ENCODE assay signal across 8 cellular contexts in genomic region chr4:75673027-75673958, GRCh38.
DNase-seq lines count a peak whose midpoint lies in the region; ATAC-seq lines count a peak whose summit lies in the region.

Gene G3BP2, minus strand, starts transcription at chr4:75673411. Its CDS starts 11,386 bp downstream, at chr4:75662025.

- ATAC-seq in GM19372 (IDR thresholded peaks at IDR 0.05; ENCODE audit: low read depth, unreplicated experiment) (peak; percentile 92), HG03558 (IDR thresholded peaks at IDR 0.05; ENCODE audit: extremely low read depth, unreplicated experiment) (peak; percentile 80)

- DNase-seq in C1 segment of cervical spinal cord (lab: John Stamatoyannopoulos, UW) (peak; percentile 84 to 99 (median 97)), NCI-H748 treated with DMSO at 0.1 percent for 48 hours (lab: John Stamatoyannopoulos, UW) (peak; percentile 88), dedifferentiated amniotic fluid mesenchymal stem cell (ENCODE audit: extremely low spot score) (peak; percentile 98), left kidney (ENCODE audit: low read depth, low spot score) (peak; percentile 99)
- peak; percentile 90 to 96 for DNase-seq in activated CD4-positive, alpha-beta T cell treated with anti-CD3 and anti-CD28 coated beads, Interleukin-2, amount 50 U/mL, for 24 hours (ENCODE audit: low read depth in 1 of 2, low spot score in 1 of 2)
- DNase-seq in stimulated activated CD4-positive, alpha-beta T cell treated with anti-CD3 and anti-CD28 coated beads, Interleukin-2, amount 100 ng/mL, for 24 hours: peak; percentile 97 to 98

Comparison
In these comparisons a context has a peak if more than half of its experiments do, and no peak if none do; other contexts are left out.
1. Peak in every context shown above with its lines: DNase-seq and ATAC-seq.